Comparison of ENCODE assay signal across 10 cellular contexts in genomic region chr1:205939690-205940330, GRCh38. TPM values are rescaled to one million over a fixed set of nuclear protein-coding genes. Genes with fewer than 3 reads are reported as not detected.
DNase-seq lines count a peak whose midpoint lies in the region; ATAC-seq and TF ChIP-seq lines count a peak whose summit lies in the region.
"Had no signal": no experiment of that assay in that cellular context is flagged by ENCODE, and none has a peak within 500 bp of the region (broad histone marks: within the 10 kb centered on the region; RNA-seq: fewer than 3 reads in every experiment).

No MANE protein-coding gene starts in this region.

- H3K36me3 ChIP-seq in lung (ENCODE audit: control insufficient read depth in 2 of 2, insufficient read depth in 2 of 2, low read length in 2 of 2) (no peaks in the 10 kb centered on the region), suprapubic skin (no peaks in the 10 kb centered on the region)

- H3K9me3 ChIP-seq in lung (ENCODE audit: control insufficient read depth in 2 of 2, insufficient read depth in 1 of 2, low read length in 1 of 2) (no peaks in the 10 kb centered on the region), suprapubic skin (no peaks in the 10 kb centered on the region)

- no peak for TF ChIP-seq EP300 in suprapubic skin (IDR thresholded peaks at IDR 0.05)

- H3K4me1 ChIP-seq in lung (ENCODE audit: control insufficient read depth in 2 of 2, insufficient read depth in 2 of 2, low read length in 2 of 2) (peaks cover 0 to 9% of the 10 kb centered on the region in 2 donors), suprapubic skin (peaks cover 15% of the 10 kb centered on the region)

- WGBS in lung, 2 donors, result 51 to 65% methylated on average over 7 of the region's 7 CpGs
- WGBS in suprapubic skin, result 43% methylated on average over 7 of the region's 7 CpGs

- DNase-seq in ELF-1 (ENCODE audit: low read depth, low spot score) (peak; percentile 65), NCI-H128 (lab: John Stamatoyannopoulos, UW; ENCODE audit: unreplicated experiment) (peak; percentile 85), SK-N-DZ (ENCODE audit: low spot score) (peak; percentile 13), lung (ENCODE audit: low spot score) (peak; percentile 53), suprapubic skin (ENCODE audit: low spot score in 2 of 2) (no peak), T1000 (lab: John Stamatoyannopoulos, UW) (no peak)
- no peak for DNase-seq in activated CD4-positive, CD25-positive, alpha-beta regulatory T cell treated with anti-CD3 and anti-CD28 coated beads, Interleukin-2, amount 50 U/mL, for 72 hours
- DNase-seq: activated CD4-positive, alpha-beta T cell treated with anti-CD3 and anti-CD28 coated beads, Interleukin-2, amount 10 ng/mL, durations not matched to agents 24 days and 14 days; retina had no signal

- ATAC-seq in lung (ENCODE audit: insufficient read depth, low FRiP score), result no peak
- ATAC-seq in HG02642 (IDR thresholded peaks at IDR 0.05; ENCODE audit: poor library complexity, unreplicated experiment), result no peak

- no peaks in the 10 kb centered on the region for H3K27me3 ChIP-seq in lung (ENCODE audit: control insufficient read depth, insufficient read depth)
- H3K27me3 ChIP-seq in suprapubic skin, result peaks cover 86% of the 10 kb centered on the region

- H3K27ac ChIP-seq in lung (ENCODE audit: low read depth in 1 of 2, low read length in 1 of 2) (no peak overlapping the region), suprapubic skin (no peak overlapping the region)

- no peak for TF ChIP-seq CTCF in lung (IDR thresholded peaks at IDR 0.05; ENCODE audit: control extremely low read depth, extremely low read depth)
- TF ChIP-seq CTCF in suprapubic skin (IDR thresholded peaks at IDR 0.05), result no peak

- H3K4me3 ChIP-seq in lung (no peak overlapping the region), suprapubic skin (no peak overlapping the region)

- no peak for TF ChIP-seq POLR2A in suprapubic skin (IDR thresholded peaks at IDR 0.05)

RNA-seq across cellular contexts. Expression of gene SLC26A9, which starts 3.4 kb away (rescaled TPM):
- polyA plus RNA-seq in SK-N-DZ (2014; cell fraction: cytosol; rRNA removed), result not detected in 2 replicates
- polyA plus RNA-seq in SK-N-DZ (2014; cell fraction: nucleus; rRNA removed), result not detected in 2 replicates
- 10 to 100 TPM in 1 of 2 donors, under 1 TPM in 1; 0.14 to 30.3 TPM for total RNA-seq in lung
- polyA plus RNA-seq in lung, result 10 to 100 TPM; 14.2 to 17.3 TPM
- 1 to 10 TPM; 5.7 to 7.2 (median 6.6) TPM for total RNA-seq in suprapubic skin
- total RNA-seq: activated CD4-positive, alpha-beta T cell treated with anti-CD3 and anti-CD28 coated beads, Interleukin-2, amount 10 ng/mL, durations not matched to agents 24 days and 14 days had no signal

Comparison
In these comparisons a context has a peak if more than half of its experiments do, and no peak if none do; other contexts are left out.
1. DNase-seq: peak in ELF-1 (single experiment), NCI-H128 (single experiment), SK-N-DZ (single experiment) and lung (single experiment); none in activated CD4-positive, CD25-positive, alpha-beta regulatory T cell treated with anti-CD3 and anti-CD28 coated beads, Interleukin-2, amount 50 U/mL, for 72 hours (single experiment), suprapubic skin (0 of 2) and T1000 (single experiment).